Comparison of ENCODE assay signal across 1 cellular context in genomic region chr9:78021692-78022091, GRCh38.
TF ChIP-seq lines count a peak whose summit lies in the region.

No MANE protein-coding gene starts in this region.

TF ChIP-seq in K562, 482 proteins besides CTCF, POLR2A, EP300 and RAD21:
- TF ChIP-seq TCF3 (CRISPR knock-in tag; IDR thresholded peaks at IDR 0.05) (peak; percentile 62), ARID1B (IDR thresholded peaks at IDR 0.05) (peak; percentile 64; the same call in 1 of the 2 replicates), VEZF1 (CRISPR knock-in tag; IDR thresholded peaks at IDR 0.05) (0 out of 2 replicates have a peak, but pooled peaks have one; percentile 27), ETV1 (tag; conservative IDR thresholded peaks at IDR 0.05; ENCODE audit: low read depth) (peak; percentile 58; the same call in 1 of the 2 replicates), E4F1 (CRISPR knock-in tag; IDR thresholded peaks at IDR 0.05; ENCODE audit: borderline replicate concordance) (no peak), TAL1 (IDR thresholded peaks at IDR 0.05) (peak; percentile 43; the same call in 1 of the 2 replicates), ZNF408 (CRISPR knock-in tag; IDR thresholded peaks at IDR 0.05; ENCODE audit: low read depth) (no peak), NCOR1 (IDR thresholded peaks at IDR 0.05) (peak; percentile 57; the same call in 1 of the 2 replicates), CBFA2T2 (conservative IDR thresholded peaks at IDR 0.05) (peak; percentile 69), CBFA2T3 (IDR thresholded peaks at IDR 0.05) (peak; percentile 82), RBBP5 (IDR thresholded peaks at IDR 0.05; ENCODE audit: borderline replicate concordance, insufficient read depth, low read length, poor library complexity, severe bottlenecking) (peak; percentile 29), SMARCE1 (IDR thresholded peaks at IDR 0.05) (0 out of 2 replicates have a peak, but pooled peaks have one; percentile 31), TEAD4 (IDR thresholded peaks at IDR 0.05; ENCODE audit: low read length) (peak; percentile 25; the same call in 1 of the 2 replicates), TEAD4 (CRISPR knock-in tag; IDR thresholded peaks at IDR 0.05; ENCODE audit: borderline replicate concordance) (no peak), MYNN (IDR thresholded peaks at IDR 0.05) (0 out of 2 replicates have a peak, but pooled peaks have one; percentile 29), MYNN (CRISPR knock-in tag; IDR thresholded peaks at IDR 0.05) (no peak), UBTF (IDR thresholded peaks at IDR 0.05; ENCODE audit: borderline replicate concordance in 1 of 2, low read depth in 2 of 2, low read length in 2 of 2) (0 out of 4 replicates have a peak, but pooled peaks of 1 of the 2 experiments have one; percentile 45), KLF16 (IDR thresholded peaks at IDR 0.05) (0 out of 2 replicates have a peak, but pooled peaks have one; percentile 37), POLR2AphosphoS5 (IDR thresholded peaks at IDR 0.05; ENCODE audit: control insufficient read depth, insufficient read depth, low read depth, low read length) (peak; percentile 34; the same call in 1 of the 2 replicates), OTX1 (CRISPR knock-in tag; IDR thresholded peaks at IDR 0.05) (no peak), POLR2B (IDR thresholded peaks at IDR 0.05; ENCODE audit: low read depth, partially characterized antibody) (no peak), EWSR1 (IDR thresholded peaks at IDR 0.05; ENCODE audit: borderline replicate concordance, low read depth, partially characterized antibody) (no peak)
TF ChIP-seq in K562: peak in this region for 15.
